In the genomic region with DNA sequence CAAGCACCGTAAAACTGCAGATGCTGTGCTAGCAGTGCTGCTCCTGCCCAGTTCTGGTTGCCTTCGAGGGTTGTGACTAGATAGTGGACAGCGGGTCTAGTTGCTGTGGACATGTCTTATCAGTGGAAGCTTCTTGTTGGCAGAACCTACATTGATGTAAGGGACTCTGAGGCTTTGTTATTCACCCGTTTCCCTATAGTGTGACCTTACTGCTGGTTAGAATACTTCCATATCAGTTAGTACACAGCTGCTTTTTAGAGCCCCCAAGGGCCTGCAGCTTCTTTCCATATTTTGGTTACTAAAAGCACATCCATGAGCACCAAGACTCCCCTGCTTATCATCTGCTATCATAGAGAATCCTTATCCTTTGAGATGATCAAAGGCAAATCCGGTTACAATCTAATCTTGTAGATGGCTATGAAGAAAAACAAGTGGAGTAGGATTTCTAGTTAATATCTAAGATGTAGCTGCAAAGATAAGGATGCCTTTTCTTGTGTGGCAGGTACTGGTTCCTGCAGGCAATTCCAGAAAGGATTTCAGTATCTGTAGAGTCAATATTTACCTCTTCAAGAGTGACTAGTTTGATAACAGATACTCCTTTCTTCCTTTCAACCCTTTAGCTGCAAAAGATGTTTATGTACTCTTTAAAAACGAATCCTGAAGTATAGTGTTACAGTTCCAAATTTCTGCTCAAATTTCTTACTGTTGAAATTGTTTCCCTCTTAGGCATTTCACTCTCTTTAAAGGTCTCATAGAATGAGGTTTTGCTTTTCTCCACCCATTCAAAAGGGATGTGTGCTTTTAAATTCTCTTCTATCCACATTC, we compare ENCODE assay signal across 1 cellular context.
A peak's percentile ranks its signal among the peaks of the same experiment; 100 is the strongest.
TF ChIP-seq lines count a peak whose summit lies in the region.

No MANE protein-coding gene starts in this region.

TF ChIP-seq in K562, 482 proteins besides CTCF, POLR2A, EP300 and RAD21 (continued from another document):
- TF ChIP-seq, protein P1, sequence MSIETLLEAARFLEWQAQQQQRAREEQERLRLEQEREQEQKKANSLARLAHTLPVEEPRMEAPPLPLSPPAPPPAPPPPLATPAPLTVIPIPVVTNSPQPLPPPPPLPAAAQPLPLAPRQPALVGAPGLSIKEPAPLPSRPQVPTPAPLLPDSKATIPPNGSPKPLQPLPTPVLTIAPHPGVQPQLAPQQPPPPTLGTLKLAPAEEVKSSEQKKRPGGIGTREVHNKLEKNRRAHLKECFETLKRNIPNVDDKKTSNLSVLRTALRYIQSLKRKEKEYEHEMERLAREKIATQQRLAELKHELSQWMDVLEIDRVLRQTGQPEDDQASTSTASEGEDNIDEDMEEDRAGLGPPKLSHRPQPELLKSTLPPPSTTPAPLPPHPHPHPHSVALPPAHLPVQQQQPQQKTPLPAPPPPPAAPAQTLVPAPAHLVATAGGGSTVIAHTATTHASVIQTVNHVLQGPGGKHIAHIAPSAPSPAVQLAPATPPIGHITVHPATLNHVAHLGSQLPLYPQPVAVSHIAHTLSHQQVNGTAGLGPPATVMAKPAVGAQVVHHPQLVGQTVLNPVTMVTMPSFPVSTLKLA (conservative IDR thresholded peaks at IDR 0.05): no peak; a peak in 1 of 4 replicates
- TF ChIP-seq GABPB1 (CRISPR knock-in tag; IDR thresholded peaks at IDR 0.05): no peak
- TF ChIP-seq ZNF830 (CRISPR knock-in tag; IDR thresholded peaks at IDR 0.05): no peak
- TF ChIP-seq MECOM (CRISPR knock-in tag; IDR thresholded peaks at IDR 0.05): peak; percentile 93
- TF ChIP-seq HEY1 (CRISPR knock-in tag; IDR thresholded peaks at IDR 0.05; ENCODE audit: borderline replicate concordance): no peak
- 0 out of 2 replicates have a peak, but pooled peaks have one; percentile 25 for TF ChIP-seq ZC3H11A (IDR thresholded peaks at IDR 0.05; ENCODE audit: low read depth, low read length)
- TF ChIP-seq, protein P2, sequence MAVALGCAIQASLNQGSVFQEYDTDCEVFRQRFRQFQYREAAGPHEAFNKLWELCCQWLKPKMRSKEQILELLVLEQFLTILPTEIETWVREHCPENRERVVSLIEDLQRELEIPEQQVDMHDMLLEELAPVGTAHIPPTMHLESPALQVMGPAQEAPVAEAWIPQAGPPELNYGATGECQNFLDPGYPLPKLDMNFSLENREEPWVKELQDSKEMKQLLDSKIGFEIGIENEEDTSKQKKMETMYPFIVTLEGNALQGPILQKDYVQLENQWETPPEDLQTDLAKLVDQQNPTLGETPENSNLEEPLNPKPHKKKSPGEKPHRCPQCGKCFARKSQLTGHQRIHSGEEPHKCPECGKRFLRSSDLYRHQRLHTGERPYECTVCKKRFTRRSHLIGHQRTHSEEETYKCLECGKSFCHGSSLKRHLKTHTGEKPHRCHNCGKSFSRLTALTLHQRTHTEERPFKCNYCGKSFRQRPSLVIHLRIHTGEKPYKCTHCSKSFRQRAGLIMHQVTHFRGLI (CRISPR knock-in tag; IDR thresholded peaks at IDR 0.05): no peak
- TF ChIP-seq RBM34 (IDR thresholded peaks at IDR 0.05; ENCODE audit: borderline replicate concordance, insufficient read depth, low read length): no peak
- no peak for TF ChIP-seq JUN (IDR thresholded peaks at IDR 0.05; ENCODE audit: borderline replicate concordance, low read depth, low read length)
- no peak for TF ChIP-seq JUN (CRISPR knock-in tag; IDR thresholded peaks at IDR 0.05; ENCODE audit: borderline replicate concordance)
- TF ChIP-seq, protein P3, sequence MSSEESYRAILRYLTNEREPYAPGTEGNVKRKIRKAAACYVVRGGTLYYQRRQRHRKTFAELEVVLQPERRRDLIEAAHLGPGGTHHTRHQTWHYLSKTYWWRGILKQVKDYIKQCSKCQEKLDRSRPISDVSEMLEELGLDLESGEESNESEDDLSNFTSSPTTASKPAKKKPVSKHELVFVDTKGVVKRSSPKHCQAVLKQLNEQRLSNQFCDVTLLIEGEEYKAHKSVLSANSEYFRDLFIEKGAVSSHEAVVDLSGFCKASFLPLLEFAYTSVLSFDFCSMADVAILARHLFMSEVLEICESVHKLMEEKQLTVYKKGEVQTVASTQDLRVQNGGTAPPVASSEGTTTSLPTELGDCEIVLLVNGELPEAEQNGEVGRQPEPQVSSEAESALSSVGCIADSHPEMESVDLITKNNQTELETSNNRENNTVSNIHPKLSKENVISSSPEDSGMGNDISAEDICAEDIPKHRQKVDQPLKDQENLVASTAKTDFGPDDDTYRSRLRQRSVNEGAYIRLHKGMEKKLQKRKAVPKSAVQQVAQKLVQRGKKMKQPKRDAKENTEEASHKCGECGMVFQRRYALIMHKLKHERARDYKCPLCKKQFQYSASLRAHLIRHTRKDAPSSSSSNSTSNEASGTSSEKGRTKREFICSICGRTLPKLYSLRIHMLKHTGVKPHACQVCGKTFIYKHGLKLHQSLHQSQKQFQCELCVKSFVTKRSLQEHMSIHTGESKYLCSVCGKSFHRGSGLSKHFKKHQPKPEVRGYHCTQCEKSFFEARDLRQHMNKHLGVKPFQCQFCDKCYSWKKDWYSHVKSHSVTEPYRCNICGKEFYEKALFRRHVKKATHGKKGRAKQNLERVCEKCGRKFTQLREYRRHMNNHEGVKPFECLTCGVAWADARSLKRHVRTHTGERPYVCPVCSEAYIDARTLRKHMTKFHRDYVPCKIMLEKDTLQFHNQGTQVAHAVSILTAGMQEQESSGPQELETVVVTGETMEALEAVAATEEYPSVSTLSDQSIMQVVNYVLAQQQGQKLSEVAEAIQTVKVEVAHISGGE (CRISPR knock-in tag; IDR thresholded peaks at IDR 0.05): 0 out of 6 replicates have a peak, but pooled peaks of 1 of the 3 experiments have one; percentile 2
- TF ChIP-seq ZNF217 (CRISPR knock-in tag; IDR thresholded peaks at IDR 0.05): no peak
- TF ChIP-seq HDAC2 (IDR thresholded peaks at IDR 0.05): no peak
- no peak for TF ChIP-seq MYNN (IDR thresholded peaks at IDR 0.05)
- no peak for TF ChIP-seq MYNN (CRISPR knock-in tag; IDR thresholded peaks at IDR 0.05)
- TF ChIP-seq POLR2AphosphoS5 (IDR thresholded peaks at IDR 0.05; ENCODE audit: control insufficient read depth, insufficient read depth, low read depth, low read length): 0 out of 2 replicates have a peak, but pooled peaks have one; percentile 23
- no peak for TF ChIP-seq SREBF1 (IDR thresholded peaks at IDR 0.05; ENCODE audit: borderline replicate concordance, low read depth, low read length)
- peak; percentile 66 for TF ChIP-seq SOX6 (IDR thresholded peaks at IDR 0.05)
- TF ChIP-seq SIRT6 (IDR thresholded peaks at IDR 0.05; ENCODE audit: low read depth, low read length): no peak
- peak; percentile 64; the same call in 1 of the 2 replicates for TF ChIP-seq CTBP1 (IDR thresholded peaks at IDR 0.05; ENCODE audit: borderline replicate concordance)
- no peak for TF ChIP-seq ZNF780A (CRISPR knock-in tag; IDR thresholded peaks at IDR 0.05)
- TF ChIP-seq DPF2 (IDR thresholded peaks at IDR 0.05): peak; percentile 50
- TF ChIP-seq NFIC (IDR thresholded peaks at IDR 0.05): peak; percentile 16; the same call in 1 of the 2 replicates
- 0 out of 4 replicates have a peak, but pooled peaks of 1 of the 2 experiments have one; percentile 30 for TF ChIP-seq SRF (CRISPR knock-in tag; IDR thresholded peaks at IDR 0.05)
- no peak for TF ChIP-seq KLF6 (CRISPR knock-in tag; IDR thresholded peaks at IDR 0.05; ENCODE audit: borderline replicate concordance)
- peak; percentile 39; the same call in 1 of the 2 replicates for TF ChIP-seq SMARCE1 (IDR thresholded peaks at IDR 0.05)
- TF ChIP-seq, protein P4, sequence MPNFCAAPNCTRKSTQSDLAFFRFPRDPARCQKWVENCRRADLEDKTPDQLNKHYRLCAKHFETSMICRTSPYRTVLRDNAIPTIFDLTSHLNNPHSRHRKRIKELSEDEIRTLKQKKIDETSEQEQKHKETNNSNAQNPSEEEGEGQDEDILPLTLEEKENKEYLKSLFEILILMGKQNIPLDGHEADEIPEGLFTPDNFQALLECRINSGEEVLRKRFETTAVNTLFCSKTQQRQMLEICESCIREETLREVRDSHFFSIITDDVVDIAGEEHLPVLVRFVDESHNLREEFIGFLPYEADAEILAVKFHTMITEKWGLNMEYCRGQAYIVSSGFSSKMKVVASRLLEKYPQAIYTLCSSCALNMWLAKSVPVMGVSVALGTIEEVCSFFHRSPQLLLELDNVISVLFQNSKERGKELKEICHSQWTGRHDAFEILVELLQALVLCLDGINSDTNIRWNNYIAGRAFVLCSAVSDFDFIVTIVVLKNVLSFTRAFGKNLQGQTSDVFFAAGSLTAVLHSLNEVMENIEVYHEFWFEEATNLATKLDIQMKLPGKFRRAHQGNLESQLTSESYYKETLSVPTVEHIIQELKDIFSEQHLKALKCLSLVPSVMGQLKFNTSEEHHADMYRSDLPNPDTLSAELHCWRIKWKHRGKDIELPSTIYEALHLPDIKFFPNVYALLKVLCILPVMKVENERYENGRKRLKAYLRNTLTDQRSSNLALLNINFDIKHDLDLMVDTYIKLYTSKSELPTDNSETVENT (CRISPR knock-in tag; IDR thresholded peaks at IDR 0.05): no peak
- peak; percentile 74 for TF ChIP-seq ZNF134 (CRISPR knock-in tag; conservative IDR thresholded peaks at IDR 0.05)
- TF ChIP-seq CHD4 (IDR thresholded peaks at IDR 0.05; ENCODE audit: insufficient read depth, insufficient replicate concordance, low read depth, low read length, poor library complexity, severe bottlenecking): peak; percentile 33
- TF ChIP-seq MTA3 (IDR thresholded peaks at IDR 0.05; ENCODE audit: borderline replicate concordance): 0 out of 2 replicates have a peak, but pooled peaks have one; percentile 21
- TF ChIP-seq ZFP36 (IDR thresholded peaks at IDR 0.05; ENCODE audit: low read depth, low read length, partially characterized antibody): peak; percentile 31
- 0 out of 2 replicates have a peak, but pooled peaks have one; percentile 27 for TF ChIP-seq SP1 (CRISPR knock-in tag; IDR thresholded peaks at IDR 0.05)
- TF ChIP-seq, protein P5, sequence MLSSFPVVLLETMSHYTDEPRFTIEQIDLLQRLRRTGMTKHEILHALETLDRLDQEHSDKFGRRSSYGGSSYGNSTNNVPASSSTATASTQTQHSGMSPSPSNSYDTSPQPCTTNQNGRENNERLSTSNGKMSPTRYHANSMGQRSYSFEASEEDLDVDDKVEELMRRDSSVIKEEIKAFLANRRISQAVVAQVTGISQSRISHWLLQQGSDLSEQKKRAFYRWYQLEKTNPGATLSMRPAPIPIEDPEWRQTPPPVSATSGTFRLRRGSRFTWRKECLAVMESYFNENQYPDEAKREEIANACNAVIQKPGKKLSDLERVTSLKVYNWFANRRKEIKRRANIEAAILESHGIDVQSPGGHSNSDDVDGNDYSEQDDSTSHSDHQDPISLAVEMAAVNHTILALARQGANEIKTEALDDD (IDR thresholded peaks at IDR 0.05): peak; percentile 92
- TF ChIP-seq TEAD4 (IDR thresholded peaks at IDR 0.05; ENCODE audit: low read length): peak; percentile 50; the same call in 1 of the 2 replicates
- no peak for TF ChIP-seq TEAD4 (CRISPR knock-in tag; IDR thresholded peaks at IDR 0.05; ENCODE audit: borderline replicate concordance)
